19 cellular contexts compared by ENCODE assay signal in genomic region chr18:8702668-8703067, GRCh38. TPM values are rescaled to one million over a fixed set of nuclear protein-coding genes. Genes with fewer than 3 reads are reported as not detected.
A peak's percentile ranks its signal among the peaks of the same experiment; 100 is the strongest.
DNase-seq lines count a peak whose midpoint lies in the region; ATAC-seq and TF ChIP-seq lines count a peak whose summit lies in the region.
"Had no signal": no experiment of that assay in that cellular context is flagged by ENCODE, and none has a peak within 500 bp of the region (broad histone marks: within the 10 kb centered on the region; RNA-seq: fewer than 3 reads in every experiment).

No MANE protein-coding gene starts in this region.

- peaks cover 0 to 25% (median 8%) of the 10 kb centered on the region in 4 donors for H3K4me1 Mint-ChIP-seq in CD4-positive, CD25-positive, alpha-beta regulatory T cell
- peaks cover 15 to 21% of the 10 kb centered on the region in 2 donors for H3K4me1 Mint-ChIP-seq in immature natural killer cell

- H3K9me3 Mint-ChIP-seq in CD4-positive, CD25-positive, alpha-beta regulatory T cell = no peaks in the 10 kb centered on the region
- peaks cover 0 to 5% (median 0%) of the 10 kb centered on the region in 6 donors for H3K9me3 Mint-ChIP-seq in immature natural killer cell

- CTCF ChIA-PET in RWPE1 (lab: Yijun Ruan, JAX) = no interaction called here

- no peaks in the 10 kb centered on the region for H3K9me3 ChIP-seq in CD4-positive, CD25-positive, alpha-beta regulatory T cell (ENCODE audit: control insufficient read depth in 2 of 2, low read length in 2 of 2)
- H3K9me3 ChIP-seq in SJCRH30 (replicated peaks) (no peaks in the 10 kb centered on the region), stomach smooth muscle (ENCODE audit: control insufficient read depth in 2 of 2, low read length in 2 of 2) (no peaks in the 10 kb centered on the region)
- H3K9me3 ChIP-seq: SK-N-SH had no signal

- peak overlapping the region in 3 of 4 donors; percentile 10 to 79 (median 52) for H3K4me3 Mint-ChIP-seq in CD4-positive, CD25-positive, alpha-beta regulatory T cell
- H3K4me3 Mint-ChIP-seq in immature natural killer cell = peak overlapping the region in 3 of 5 donors; percentile 30 to 45 (median 40)

- peaks cover 14% of the 10 kb centered on the region for H3K27me3 ChIP-seq in CD4-positive, CD25-positive, alpha-beta regulatory T cell (ENCODE audit: control insufficient read depth, insufficient read depth, low read length)
- H3K27me3 ChIP-seq in SJCRH30 (no peaks in the 10 kb centered on the region), stomach smooth muscle (ENCODE audit: control insufficient read depth in 1 of 2, insufficient read depth in 2 of 2, low read length in 2 of 2) (no peaks in the 10 kb centered on the region)

- H3K36me3 ChIP-seq in CD4-positive, CD25-positive, alpha-beta regulatory T cell (ENCODE audit: control insufficient read depth, insufficient read depth, low read length) = no peaks in the 10 kb centered on the region
- no peaks in the 10 kb centered on the region for H3K36me3 ChIP-seq in SJCRH30
- H3K36me3 ChIP-seq in stomach smooth muscle (ENCODE audit: control insufficient read depth in 2 of 2, insufficient read depth in 2 of 2, low read length in 2 of 2) = no peaks in the 10 kb centered on the region

- no peak overlapping the region for H3K4me3 ChIP-seq in CD4-positive, CD25-positive, alpha-beta regulatory T cell (ENCODE audit: low read depth, low read length)
- H3K4me3 ChIP-seq in SJCRH30 = peak overlapping the region; percentile 62; the same call in 1 of the 2 replicates
- H3K4me3 ChIP-seq in stomach smooth muscle (ENCODE audit: low read length in 2 of 2) = no peak overlapping the region

- H3K27ac ChIP-seq in CD4-positive, CD25-positive, alpha-beta regulatory T cell (ENCODE audit: insufficient read depth, low read length, poor library complexity, severe bottlenecking) = no peak overlapping the region
- H3K27ac ChIP-seq in SJCRH30 (no peak overlapping the region), stomach smooth muscle (ENCODE audit: low read length) (peak overlapping the region; percentile 93), RWPE1 (no peak overlapping the region)
- H3K27ac ChIP-seq: KMS-11 had no signal

- peaks cover 18% of the 10 kb centered on the region for H3K4me1 ChIP-seq in CD4-positive, CD25-positive, alpha-beta regulatory T cell (ENCODE audit: control insufficient read depth, insufficient read depth, low read length, poor library complexity, severe bottlenecking)
- H3K4me1 ChIP-seq in SJCRH30 (no peaks in the 10 kb centered on the region), stomach smooth muscle (ENCODE audit: control insufficient read depth, insufficient read depth, low read length) (peaks cover 37% of the 10 kb centered on the region)

- no peak for DNase-seq in CD4-positive, CD25-positive, alpha-beta regulatory T cell
- DNase-seq in SJCRH30 = no peak
- no peak for DNase-seq in immature natural killer cell
- DNase-seq in DMS153 treated with DMSO at 0.1 percent for 48 hours (lab: John Stamatoyannopoulos, UW; ENCODE audit: unreplicated experiment) = no peak
- DNase-seq in amygdala (lab: John Stamatoyannopoulos, UW) = no peak
- DNase-seq in RWPE1 (ENCODE audit: low spot score) = no peak
- DNase-seq: DMS 273 treated with DMSO at 0.1 percent for 48 hours, H9, NCI-H1417, NCI-H187, NCI-H2227 treated with DMSO at 0.1 percent for 48 hours, NCI-H510A treated with DMSO at 0.1 percent for 48 hours, NCI-H774, OCI-M1, SHP77, SK-N-SH had no signal

- no peaks in the 10 kb centered on the region for H3K36me3 Mint-ChIP-seq in CD4-positive, CD25-positive, alpha-beta regulatory T cell
- H3K36me3 Mint-ChIP-seq in immature natural killer cell = peaks cover 0 to 3% (median 0%) of the 10 kb centered on the region in 3 donors

- POLR2A ChIA-PET in RWPE1 (lab: Yijun Ruan, JAX; ENCODE audit: low non-redundant PET) = no interaction called here

- no peak for ATAC-seq in CD4-positive, CD25-positive, alpha-beta regulatory T cell (ENCODE audit: low read depth in 2 of 2)
- ATAC-seq: HepG2 had no signal

- H3K9ac ChIP-seq in stomach smooth muscle (ENCODE audit: low read length in 2 of 2) = peak overlapping the region in 1 of 2 donors; percentile 15
- H3K9ac ChIP-seq: KMS-11, SK-N-SH had no signal

- peaks cover 67% of the 10 kb centered on the region for H3K27me3 Mint-ChIP-seq in CD4-positive, CD25-positive, alpha-beta regulatory T cell
- H3K27me3 Mint-ChIP-seq in immature natural killer cell (ENCODE audit: low read depth in 3 of 3) = peaks cover 16 to 34% (median 30%) of the 10 kb centered on the region in 3 donors

- no peak for TF ChIP-seq CTCF in RWPE1 (conservative IDR thresholded peaks at IDR 0.05; ENCODE audit: low read depth)

- no peak overlapping the region for H3K27ac Mint-ChIP-seq in CD4-positive, CD25-positive, alpha-beta regulatory T cell
- H3K27ac Mint-ChIP-seq in immature natural killer cell = no peak overlapping the region

RNA-seq across cellular contexts. Expression of gene MTCL1, which starts 2.7 kb away (rescaled TPM):
- 0.20 TPM for total RNA-seq in CD4-positive, CD25-positive, alpha-beta regulatory T cell
- not detected for polyA plus RNA-seq in CD4-positive, CD25-positive, alpha-beta regulatory T cell
- 9.6 and 9.8 TPM in 2 replicates for total RNA-seq in SJCRH30 (2014; rRNA removed; shearing (Covaris generic))
- not detected for polyA plus RNA-seq in immature natural killer cell
